In the genomic region with DNA sequence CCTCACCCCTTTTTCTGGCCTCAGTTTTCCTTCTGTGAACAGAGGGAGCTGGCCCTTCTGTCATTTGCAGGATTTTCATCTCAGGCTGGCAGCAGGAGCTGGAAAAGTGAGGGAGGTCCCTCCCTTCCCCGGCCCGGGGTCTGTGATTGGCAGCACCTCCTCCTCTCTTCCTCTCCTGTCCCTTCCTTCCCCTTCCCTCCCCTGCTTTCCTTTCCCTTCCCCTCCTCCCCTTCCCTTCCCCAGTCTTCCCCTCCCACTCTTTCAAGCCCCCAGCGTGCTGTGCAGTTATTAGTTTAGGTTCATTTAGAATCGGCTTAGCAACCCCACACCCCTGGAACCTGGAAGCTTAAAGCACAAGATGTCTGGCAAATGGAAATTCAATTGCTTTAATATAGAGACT, we compare ENCODE assay signal across 21 cellular contexts.
DNase-seq lines count a peak whose midpoint lies in the region; ATAC-seq, FAIRE-seq and TF ChIP-seq lines count a peak whose summit lies in the region.
"Had no signal": no experiment of that assay in that cellular context is flagged by ENCODE, and none has a peak within 500 bp of the region (broad histone marks: within the 10 kb centered on the region; RNA-seq: fewer than 3 reads in every experiment).

No MANE protein-coding gene starts in this region.

- H3K4me2 ChIP-seq in HepG2 (ENCODE audit: low read depth, low read length), result peak overlapping the region; percentile 16; the same call in 1 of the 2 replicates

- no peak for TF ChIP-seq CTCF in HepG2 (CRISPR knock-in tag; IDR thresholded peaks at IDR 0.05)
- no peak for TF ChIP-seq CTCF in upper lobe of right lung (IDR thresholded peaks at IDR 0.05)

- peaks cover 66% of the 10 kb centered on the region for H3K4me1 ChIP-seq in HepG2 (ENCODE audit: insufficient read depth, low read length)
- no peaks in the 10 kb centered on the region for H3K4me1 ChIP-seq in upper lobe of right lung

- CTCF ChIA-PET in HepG2 (lab: Yijun Ruan, JAX; ENCODE audit: low intra/inter-chr PET ratio, low total read pairs), result no interaction called here

- no peak for TF ChIP-seq EP300 in HepG2 (IDR thresholded peaks at IDR 0.05; ENCODE audit: low read depth in 2 of 2, low read length in 2 of 2)
- no peak for TF ChIP-seq EP300 in HepG2 (CRISPR knock-in tag; IDR thresholded peaks at IDR 0.05; ENCODE audit: borderline replicate concordance)

- no peak for FAIRE-seq in HepG2 (lab: Jason Lieb, UNC)
- FAIRE-seq: colon, GM12891 had no signal

- DNase-seq in NCI-H82 (lab: John Stamatoyannopoulos, UW), result peak; percentile 99
- DNase-seq in cerebellar cortex (ENCODE audit: low spot score), result peak; percentile 33
- no peak for DNase-seq in HepG2 (ENCODE audit: low spot score)
- DNase-seq in upper lobe of right lung, result peak; percentile 21
- no peak for DNase-seq in NCI-H1105 (lab: John Stamatoyannopoulos, UW)
- DNase-seq in dedifferentiated amniotic fluid mesenchymal stem cell (ENCODE audit: extremely low spot score), result no peak
- DNase-seq: activated B cell treated with CpG ODN at 0.5 μM for 24 hours; activated CD4-positive, alpha-beta T cell treated with anti-CD3 and anti-CD28 coated beads, Interleukin-2, amount 50 U/mL, for 48 hours; CD8-positive, alpha-beta T cell; DND-41; left cardiac atrium; NCI-H510A treated with DMSO at 0.1 percent for 48 hours; stimulated activated CD4-positive, alpha-beta T cell treated with anti-CD3 and anti-CD28 coated beads, Interleukin-2, amount 100 ng/mL, for 48 hours; stimulated activated naive B cell treated with anti-CD40 and anti-IgM and Interleukin-4, amounts not matched to agents 10 μg/mL and 1 μg/mL and 100 μg/mL, for 72 hours; testis had no signal

- H3K9me3 ChIP-seq in HepG2 (ENCODE audit: low read length), result no peaks in the 10 kb centered on the region
- no peaks in the 10 kb centered on the region for H3K9me3 ChIP-seq in upper lobe of right lung
- H3K9me3 ChIP-seq: psoas muscle, testis had no signal

- no TSS peak for BruUV-seq in HepG2 (replicated peaks; lab: Mats Ljungman, UMichigan)

- H4K20me1 ChIP-seq in HepG2 (ENCODE audit: insufficient read depth, low read length), result no peaks in the 10 kb centered on the region

- H2AFZ ChIP-seq in HepG2 (ENCODE audit: low read length), result no peak overlapping the region

- no peak for TF ChIP-seq RAD21 in HepG2 (CRISPR knock-in tag; IDR thresholded peaks at IDR 0.05)

- no peaks in the 10 kb centered on the region for H3K79me2 ChIP-seq in HepG2 (ENCODE audit: insufficient read depth, low read length)

- H3K27ac ChIP-seq in HepG2 (ENCODE audit: extremely low read length, insufficient read depth, low read length) (no peak overlapping the region), upper lobe of right lung (no peak overlapping the region)
- H3K27ac ChIP-seq: psoas muscle, skin epidermis, testis had no signal

- in situ Hi-C loops in HepG2 (cut with HindIII; ENCODE audit: extremely low pct_ligation_motif_present, low pct_unique_long_range_greater_than_20kb), result no loop called here

- ATAC-seq in HepG2, result no peak
- ATAC-seq in upper lobe of right lung, result no peak
- no peak for ATAC-seq in GM21528 (IDR thresholded peaks at IDR 0.05; ENCODE audit: low FRiP score, unreplicated experiment)
- ATAC-seq: CD8-positive, alpha-beta T cell; left cardiac atrium; natural killer cell treated with Interleukin-12 subunit alpha and Interleukin-12 subunit beta and Interleukin-15 and Interleukin-18, amount 100 ng/mL, for 72 hours; psoas muscle; stimulated activated naive B cell treated with anti-CD40 and anti-IgM and Interleukin-4, amounts not matched to agents 10 μg/mL and 1 μg/mL and 100 μg/mL, for 72 hours had no signal

- WGBS in HepG2 (ENCODE audit: low lambda C conversion rate), result 0% methylated on average over 4 of the region's 4 CpGs

- H3K36me3 ChIP-seq in HepG2 (replicated peaks in 1 of 2; ENCODE audit: control insufficient read depth in 1 of 2, insufficient read depth in 2 of 2, low read length in 2 of 2) (no peaks in the 10 kb centered on the region), upper lobe of right lung (no peaks in the 10 kb centered on the region)

- no peak for TF ChIP-seq POLR2A in HepG2 (IDR thresholded peaks at IDR 0.05; ENCODE audit: insufficient read depth in 1 of 2, low read depth in 2 of 2, low read length in 2 of 2)

- H3K4me3 ChIP-seq in HepG2 (replicated peaks in 1 of 3; ENCODE audit: insufficient read depth in 1 of 3, low read depth in 2 of 3, low read length in 3 of 3) (no peak overlapping the region), upper lobe of right lung (no peak overlapping the region)
- H3K4me3 ChIP-seq: psoas muscle, skin epidermis, testis had no signal

- H3K9ac ChIP-seq in HepG2 (ENCODE audit: insufficient read depth, low read depth, low read length), result no peak overlapping the region

- peaks cover 0 to 6% of the 10 kb centered on the region in 2 experiments; a peak in 1 of 5 replicates for H3K27me3 ChIP-seq in HepG2 (ENCODE audit: control insufficient read depth in 1 of 2, insufficient read depth in 2 of 2, low read length in 2 of 2)
- H3K27me3 ChIP-seq in upper lobe of right lung, result no peaks in the 10 kb centered on the region
- H3K27me3 ChIP-seq: testis had no signal

- intact Hi-C loops in HepG2 (cut with micrococcal nuclease; ENCODE audit: unreplicated experiment) (no loop called here), upper lobe of right lung (cut with DNase I) (no loop called here)

- POLR2A ChIA-PET in HepG2 (lab: Yijun Ruan, JAX), result no interaction called here

TF ChIP-seq in HepG2, 621 proteins besides CTCF, POLR2A, EP300 and RAD21:
- TF ChIP-seq TOPORS (CRISPR knock-in tag; IDR thresholded peaks at IDR 0.05) (no peak), HNRNPK (IDR thresholded peaks at IDR 0.05; ENCODE audit: low read depth, low read length, poor library complexity, severe bottlenecking) (peak; percentile 33)
- TF ChIP-seq, protein P1, sequence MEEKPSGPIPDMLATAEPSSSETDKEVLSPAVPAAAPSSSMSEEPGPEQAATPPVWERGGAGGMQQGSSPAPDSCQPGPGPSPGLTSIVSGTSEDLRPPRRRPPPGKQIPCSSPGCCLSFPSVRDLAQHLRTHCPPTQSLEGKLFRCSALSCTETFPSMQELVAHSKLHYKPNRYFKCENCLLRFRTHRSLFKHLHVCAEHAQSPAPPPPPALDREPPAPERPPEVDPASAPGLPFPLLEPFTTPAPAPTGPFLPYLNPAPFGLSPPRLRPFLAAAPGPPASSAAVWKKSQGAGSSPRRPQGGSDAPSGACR (CRISPR knock-in tag; IDR thresholded peaks at IDR 0.05), result no peak

Comparison
In these comparisons a context has a peak if more than half of its experiments do, and no peak if none do; other contexts are left out.
1. DNase-seq: peak in NCI-H82 (single experiment), cerebellar cortex (single experiment) and upper lobe of right lung (single experiment); none in HepG2 (single experiment), NCI-H1105 (single experiment) and dedifferentiated amniotic fluid mesenchymal stem cell (single experiment).